In genomic region chr6:48670546-48670945, GRCh38 we compare ENCODE assay signal across 16 cellular contexts.
A peak's percentile ranks its signal among the peaks of the same experiment; 100 is the strongest.
DNase-seq lines count a peak whose midpoint lies in the region; ATAC-seq and TF ChIP-seq lines count a peak whose summit lies in the region.
"Had no signal": no experiment of that assay in that cellular context is flagged by ENCODE, and none has a peak within 500 bp of the region (broad histone marks: within the 10 kb centered on the region; RNA-seq: fewer than 3 reads in every experiment).

No MANE protein-coding gene starts in this region.

- POLR2A ChIA-PET in MCF 10A (lab: Yijun Ruan, JAX): interaction anchor here (0.7 kb wide), 1 partner anchor 260 kb away, joined by 3 read pairs; no protein-coding TSS in a partner anchor

- no peak overlapping the region for H3K4me3 Mint-ChIP-seq in MCF 10A (ENCODE audit: unreplicated experiment)
- no peak overlapping the region for H3K4me3 Mint-ChIP-seq in natural killer cell treated with Interleukin-12 subunit alpha and Interleukin-12 subunit beta and Interleukin-15 and Interleukin-18, amount 100 ng/mL, for 72 hours
- H3K4me3 Mint-ChIP-seq: CD4-positive, alpha-beta T cell; H9 had no signal

- WGBS in mammary epithelial cell (ENCODE audit: low coverage, missing lambda C conversion rate): 96% methylated on average over 2 of the region's 2 CpGs

- H3K79me2 ChIP-seq in mammary epithelial cell (ENCODE audit: insufficient read depth, low read length): no peaks in the 10 kb centered on the region

- no peak overlapping the region for H3K4me2 ChIP-seq in mammary epithelial cell (ENCODE audit: insufficient read depth, low read depth, low read length)
- H3K4me2 ChIP-seq: A549 had no signal

- in situ Hi-C loops in mammary epithelial cell (cut with MboI; ENCODE audit: low sequenced_read_pairs in 2 of 2): no loop called here

- intact Hi-C loops in mammary epithelial cell (cut with micrococcal nuclease) (no loop called here), MCF 10A (cut with micrococcal nuclease) (no loop called here)

- H3K9ac ChIP-seq in mammary epithelial cell (ENCODE audit: insufficient read depth, low read length): no peak overlapping the region

- H3K4me1 ChIP-seq in mammary epithelial cell (ENCODE audit: insufficient read depth, low read length) (peaks cover 6% of the 10 kb centered on the region), foreskin keratinocyte (peaks cover 5% of the 10 kb centered on the region)
- H3K4me1 ChIP-seq: A549, Caco-2 had no signal

- no peak overlapping the region for H3K27ac Mint-ChIP-seq in MCF 10A (ENCODE audit: low read depth, unreplicated experiment)
- H3K27ac Mint-ChIP-seq in natural killer cell treated with Interleukin-12 subunit alpha and Interleukin-12 subunit beta and Interleukin-15 and Interleukin-18, amount 100 ng/mL, for 72 hours: no peak overlapping the region
- H3K27ac Mint-ChIP-seq: CD4-positive, alpha-beta T cell; H9 had no signal

- H3K4me1 Mint-ChIP-seq in MCF 10A (ENCODE audit: insufficient read depth, unreplicated experiment): peaks cover 12% of the 10 kb centered on the region
- no peaks in the 10 kb centered on the region for H3K4me1 Mint-ChIP-seq in natural killer cell treated with Interleukin-12 subunit alpha and Interleukin-12 subunit beta and Interleukin-15 and Interleukin-18, amount 100 ng/mL, for 72 hours (ENCODE audit: low read depth in 2 of 2)
- H3K4me1 Mint-ChIP-seq: H9 had no signal

- TF ChIP-seq CTCF in mammary epithelial cell (conservative IDR thresholded peaks at IDR 0.05 in 1 of 2, IDR thresholded peaks at IDR 0.05 in 1 of 2; ENCODE audit: extremely low read depth in 1 of 2, insufficient read depth in 1 of 2, low read depth in 1 of 2, low read length in 2 of 2) (no peak), MCF 10A (IDR thresholded peaks at IDR 0.05; ENCODE audit: unreplicated experiment) (no peak), foreskin keratinocyte (conservative IDR thresholded peaks at IDR 0.05) (no peak)

- ATAC-seq in foreskin keratinocyte (peak; percentile 56), GM18498 (IDR thresholded peaks at IDR 0.05; ENCODE audit: unreplicated experiment) (no peak)
- no peak for ATAC-seq in natural killer cell treated with Interleukin-12 subunit alpha and Interleukin-12 subunit beta and Interleukin-15 and Interleukin-18, amount 100 ng/mL, for 72 hours
- ATAC-seq: A549, HepG2 had no signal

- no peak overlapping the region for H3K4me3 ChIP-seq in mammary epithelial cell (replicated peaks in 1 of 3; ENCODE audit: insufficient read depth in 1 of 3, low read depth in 2 of 3, low read length in 3 of 3)
- H3K4me3 ChIP-seq: A549 had no signal

- CTCF ChIA-PET in mammary epithelial cell (lab: Charles Lee; ENCODE audit: low non-redundant PET) (no interaction called here), MCF 10A (lab: Yijun Ruan, JAX) (no interaction called here)

- H2AFZ ChIP-seq in mammary epithelial cell (ENCODE audit: low read depth, low read length): no peak overlapping the region

- H3K36me3 Mint-ChIP-seq in MCF 10A (ENCODE audit: insufficient read depth, unreplicated experiment): no peaks in the 10 kb centered on the region
- H3K36me3 Mint-ChIP-seq in natural killer cell treated with Interleukin-12 subunit alpha and Interleukin-12 subunit beta and Interleukin-15 and Interleukin-18, amount 100 ng/mL, for 72 hours: no peaks in the 10 kb centered on the region

- no peaks in the 10 kb centered on the region for H3K36me3 ChIP-seq in mammary epithelial cell (ENCODE audit: insufficient read depth, low read length)

- H3K27me3 ChIP-seq in mammary epithelial cell (ENCODE audit: insufficient read depth, low read length): no peaks in the 10 kb centered on the region
- H3K27me3 ChIP-seq in foreskin keratinocyte: no peaks in the 10 kb centered on the region

- DNase-seq in mammary epithelial cell: peak; percentile 22
- DNase-seq in MCF 10A (ENCODE audit: unreplicated experiment): no peak
- DNase-seq in foreskin keratinocyte: peak; percentile 14 to 50
- peak; percentile 33 for DNase-seq in kidney tubule cell (ENCODE audit: low spot score)
- no peak for DNase-seq in natural killer cell treated with Interleukin-12 subunit alpha and Interleukin-12 subunit beta and Interleukin-15 and Interleukin-18, amount 100 ng/mL, for 72 hours (ENCODE audit: low spot score)
- no peak for DNase-seq in stimulated activated CD4-positive, alpha-beta T cell treated with anti-CD3 and anti-CD28 coated beads, Interleukin-4, amount 100 ng/mL, for 24 hours
- DNase-seq: AML-193; Caco-2; CD4-positive, alpha-beta T cell; GOT3; H9 had no signal

- dilution Hi-C loops in mammary epithelial cell (cut with HindIII; ENCODE audit: low sequenced_read_pairs): no loop called here

- BruUV-seq in mammary epithelial cell (replicated peaks; lab: Mats Ljungman, UMichigan) (no TSS peak), MCF 10A (replicated peaks; lab: Mats Ljungman, UMichigan) (no TSS peak)

- no peaks in the 10 kb centered on the region for H3K27me3 Mint-ChIP-seq in MCF 10A (ENCODE audit: insufficient read depth, unreplicated experiment)
- no peaks in the 10 kb centered on the region for H3K27me3 Mint-ChIP-seq in natural killer cell treated with Interleukin-12 subunit alpha and Interleukin-12 subunit beta and Interleukin-15 and Interleukin-18, amount 100 ng/mL, for 72 hours
- H3K27me3 Mint-ChIP-seq: CD4-positive, alpha-beta T cell had no signal

- no peak overlapping the region for H3K27ac ChIP-seq in mammary epithelial cell (ENCODE audit: insufficient read depth, low read depth, low read length)
- no peak overlapping the region for H3K27ac ChIP-seq in foreskin keratinocyte
- H3K27ac ChIP-seq: 22Rv1, A549, C4-2B had no signal

- no peaks in the 10 kb centered on the region for H4K20me1 ChIP-seq in mammary epithelial cell (ENCODE audit: insufficient read depth, low read length)

- no peaks in the 10 kb centered on the region for H3K9me3 Mint-ChIP-seq in MCF 10A (ENCODE audit: unreplicated experiment)
- peaks cover 15% of the 10 kb centered on the region for H3K9me3 Mint-ChIP-seq in natural killer cell treated with Interleukin-12 subunit alpha and Interleukin-12 subunit beta and Interleukin-15 and Interleukin-18, amount 100 ng/mL, for 72 hours
- H3K9me3 Mint-ChIP-seq: CD4-positive, alpha-beta T cell had no signal

- H3K9me3 ChIP-seq in mammary epithelial cell (replicated peaks; ENCODE audit: insufficient read depth, low read length): no peaks in the 10 kb centered on the region
- H3K9me3 ChIP-seq: A549, Caco-2 had no signal

Comparison
In these comparisons a context has a peak if more than half of its experiments do, and no peak if none do; other contexts are left out.
1. DNase-seq: peak in mammary epithelial cell (single experiment), foreskin keratinocyte (2 of 2) and kidney tubule cell (single experiment); none in MCF 10A (single experiment), natural killer cell treated with Interleukin-12 subunit alpha and Interleukin-12 subunit beta and Interleukin-15 and Interleukin-18, amount 100 ng/mL, for 72 hours (single experiment) and stimulated activated CD4-positive, alpha-beta T cell treated with anti-CD3 and anti-CD28 coated beads, Interleukin-4, amount 100 ng/mL, for 24 hours (single experiment).